Comparison of ENCODE assay signal across 10 cellular contexts in the genomic region with DNA sequence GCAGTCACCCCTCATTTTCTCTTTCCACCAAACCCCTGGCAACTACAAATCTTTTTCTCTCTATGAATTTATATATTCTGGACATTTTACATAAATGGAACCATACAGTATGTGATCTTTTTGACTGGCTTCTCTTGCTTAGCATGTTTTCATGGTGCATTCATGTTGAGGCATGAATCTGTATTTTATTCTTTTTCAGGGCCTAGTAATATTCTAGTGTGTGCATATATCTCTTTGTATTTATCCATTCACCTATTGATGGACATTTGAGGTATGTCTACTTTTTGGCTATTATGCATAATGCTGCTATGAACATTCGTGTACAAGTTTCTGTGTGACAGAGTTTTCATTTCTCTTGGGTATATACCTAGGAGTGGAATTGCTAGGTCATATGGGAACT.
"Had no signal": no experiment of that assay in that cellular context is flagged by ENCODE, and none has a peak within 500 bp of the region (broad histone marks: within the 10 kb centered on the region; RNA-seq: fewer than 3 reads in every experiment).

No MANE protein-coding gene starts in this region.

- H3K27ac ChIP-seq: GM23248, HL-60 had no signal

- H3K4me3 Mint-ChIP-seq: H9, HFFc6, IgD-negative memory B cell had no signal

- FAIRE-seq: H1, H54, HepG2 had no signal

- H3K4me1 Mint-ChIP-seq: IgD-negative memory B cell had no signal

- ATAC-seq: HepG2 had no signal

- H3K36me3 Mint-ChIP-seq: IgD-negative memory B cell had no signal

- H3K9me3 Mint-ChIP-seq: HFFc6 had no signal

- H3K27ac Mint-ChIP-seq: H9, HFFc6, IgD-negative memory B cell had no signal

- H3K9ac ChIP-seq: GM23248 had no signal

- H3K4me3 ChIP-seq: GM23248 had no signal

- H2AFZ ChIP-seq: GM23248 had no signal

- DNase-seq: GM23248, H9, HCEC 1CT, HFFc6, KG1 had no signal
